In the genomic region with DNA sequence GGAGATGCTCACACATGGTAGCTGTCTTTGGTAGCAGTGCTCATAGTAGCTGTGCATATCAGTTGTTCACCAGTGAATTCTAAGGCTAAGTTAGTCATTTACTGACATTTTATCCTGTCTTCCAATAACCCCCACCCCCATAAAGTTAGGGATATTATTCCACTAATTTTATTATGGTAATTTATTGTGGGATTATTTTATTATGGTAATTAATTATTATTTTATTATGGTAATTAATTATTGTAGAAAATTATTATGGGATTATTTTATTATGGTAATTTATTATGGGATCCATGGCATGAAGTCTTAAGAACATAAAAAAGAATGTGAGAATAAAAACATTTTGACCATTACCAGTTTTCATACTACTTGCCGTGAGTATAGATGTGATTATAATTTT, we compare ENCODE assay signal across 28 cellular contexts.
"Had no signal": no experiment of that assay in that cellular context is flagged by ENCODE, and none has a peak within 500 bp of the region (broad histone marks: within the 10 kb centered on the region; RNA-seq: fewer than 3 reads in every experiment).

No MANE protein-coding gene starts in this region.

- H3K9me3 Mint-ChIP-seq: nephron; neural progenitor cell; stimulated activated effector memory CD8-positive, alpha-beta T cell treated with anti-CD3 and anti-CD28 coated beads, Interleukin-12 subunit alpha, Interleukin-12 subunit beta, amount 100 ng/mL, for 72 hours; stimulated activated naive B cell treated with anti-CD40 and anti-IgM and Interleukin-4, amounts not matched to agents 10 μg/mL and 1 μg/mL and 100 μg/mL, for 72 hours; stimulated activated naive CD8-positive, alpha-beta T cell treated with anti-CD3 and anti-CD28 coated beads, Interleukin-15, Interleukin-2, amounts not matched to agents 100 ng/mL and 50 ng/mL, for 24 hours had no signal

- DNase-seq: occipital lobe; ovary; posterior cingulate gyrus; psoas muscle; right cardiac atrium; right lobe of liver; sigmoid colon; small intestine; stimulated activated CD4-positive, alpha-beta T cell treated with anti-CD3 and anti-CD28 coated beads, Interleukin-15, amount 100 ng/mL, for 24 hours; stimulated activated CD4-positive, alpha-beta T cell treated with anti-CD3 and anti-CD28 coated beads, Interleukin-2, amount 100 ng/mL, for 24 hours; stimulated activated CD4-positive, alpha-beta T cell treated with anti-CD3 and anti-CD28 coated beads, Interleukin-2, amount 100 ng/mL, for 48 hours; stimulated activated CD4-positive, alpha-beta T cell treated with anti-CD3 and anti-CD28 coated beads, Interleukin-4, amount 100 ng/mL, for 24 hours; stimulated activated naive B cell treated with anti-CD40 and anti-IgM and Interleukin-4, amounts not matched to agents 10 μg/mL and 1 μg/mL and 100 μg/mL, for 72 hours; stimulated activated naive CD4-positive, alpha-beta T cell treated with Interleukin-2 at 50 U/mL for 16 hours; stomach; thyroid gland; trophoblast cell; upper lobe of left lung had no signal

- H3K9me3 ChIP-seq: ovary, psoas muscle, right lobe of liver, sigmoid colon, stomach, thoracic aorta, thyroid gland, tibial nerve, upper lobe of left lung, vagina had no signal

- H3K27ac ChIP-seq: neural progenitor cell, ovary, parathyroid adenoma, psoas muscle, right lobe of liver, sigmoid colon, stomach, thoracic aorta, thyroid gland, tibial nerve, upper lobe of left lung, vagina had no signal

- ATAC-seq: psoas muscle; right cardiac atrium; right lobe of liver; stimulated activated effector memory CD8-positive, alpha-beta T cell treated with anti-CD3 and anti-CD28 coated beads, Interleukin-12 subunit alpha, Interleukin-12 subunit beta, amount 100 ng/mL, for 72 hours; stimulated activated naive B cell treated with anti-CD40 and anti-IgM and Interleukin-4, amounts not matched to agents 10 μg/mL and 1 μg/mL and 100 μg/mL, for 72 hours had no signal

- H3K9ac ChIP-seq: neural progenitor cell, parathyroid adenoma had no signal

- H3K4me1 Mint-ChIP-seq: neural progenitor cell; stimulated activated naive B cell treated with anti-CD40 and anti-IgM and Interleukin-4, amounts not matched to agents 10 μg/mL and 1 μg/mL and 100 μg/mL, for 72 hours had no signal

- H3K36me3 Mint-ChIP-seq: neural progenitor cell; stimulated activated effector memory CD8-positive, alpha-beta T cell treated with anti-CD3 and anti-CD28 coated beads, Interleukin-12 subunit alpha, Interleukin-12 subunit beta, amount 100 ng/mL, for 72 hours; stimulated activated naive B cell treated with anti-CD40 and anti-IgM and Interleukin-4, amounts not matched to agents 10 μg/mL and 1 μg/mL and 100 μg/mL, for 72 hours had no signal

- H3K4me3 Mint-ChIP-seq: nephron; neural progenitor cell; stimulated activated effector memory CD8-positive, alpha-beta T cell treated with anti-CD3 and anti-CD28 coated beads, Interleukin-12 subunit alpha, Interleukin-12 subunit beta, amount 100 ng/mL, for 72 hours; stimulated activated naive B cell treated with anti-CD40 and anti-IgM and Interleukin-4, amounts not matched to agents 10 μg/mL and 1 μg/mL and 100 μg/mL, for 72 hours; stimulated activated naive CD8-positive, alpha-beta T cell treated with anti-CD3 and anti-CD28 coated beads, Interleukin-15, Interleukin-2, amounts not matched to agents 100 ng/mL and 50 ng/mL, for 24 hours had no signal

- H3K4me1 ChIP-seq: neural progenitor cell, parathyroid adenoma, psoas muscle, right lobe of liver, sigmoid colon, stomach, thyroid gland, upper lobe of left lung, vagina had no signal

- FAIRE-seq: small intestine, urothelium cell line had no signal

- H3K27me3 Mint-ChIP-seq: progenitor cell of endocrine pancreas; stimulated activated naive B cell treated with anti-CD40 and anti-IgM and Interleukin-4, amounts not matched to agents 10 μg/mL and 1 μg/mL and 100 μg/mL, for 72 hours; stimulated activated naive CD8-positive, alpha-beta T cell treated with anti-CD3 and anti-CD28 coated beads, Interleukin-15, Interleukin-2, amounts not matched to agents 100 ng/mL and 50 ng/mL, for 24 hours had no signal

- H3K27ac Mint-ChIP-seq: nephron; neural progenitor cell; progenitor cell of endocrine pancreas; stimulated activated effector memory CD8-positive, alpha-beta T cell treated with anti-CD3 and anti-CD28 coated beads, Interleukin-12 subunit alpha, Interleukin-12 subunit beta, amount 100 ng/mL, for 72 hours; stimulated activated naive B cell treated with anti-CD40 and anti-IgM and Interleukin-4, amounts not matched to agents 10 μg/mL and 1 μg/mL and 100 μg/mL, for 72 hours; stimulated activated naive CD8-positive, alpha-beta T cell treated with anti-CD3 and anti-CD28 coated beads, Interleukin-15, Interleukin-2, amounts not matched to agents 100 ng/mL and 50 ng/mL, for 24 hours had no signal

- H3K36me3 ChIP-seq: neural progenitor cell, ovary, right lobe of liver, thyroid gland had no signal

- H3K4me3 ChIP-seq: neural progenitor cell, ovary, psoas muscle, right lobe of liver, sigmoid colon, stomach, thoracic aorta, thyroid gland, tibial nerve, upper lobe of left lung, vagina had no signal
